12 cellular contexts compared by ENCODE assay signal in genomic region chr10:50384238-50384637, GRCh38.
"Had no signal": no experiment of that assay in that cellular context is flagged by ENCODE, and none has a peak within 500 bp of the region (broad histone marks: within the 10 kb centered on the region; RNA-seq: fewer than 3 reads in every experiment).

No MANE protein-coding gene starts in this region.

- DNase-seq: activated CD4-positive, alpha-beta memory T cell treated with anti-CD3 and anti-CD28 coated beads for 36 hours; activated naive CD4-positive, alpha-beta T cell treated with anti-CD3 and anti-CD28 coated beads, Interleukin-2, amount 10 ng/mL, durations not matched to agents 7 days and 5 days; esophagus squamous epithelium; foreskin keratinocyte; kidney; SJCRH30; stimulated activated CD4-positive, alpha-beta T cell treated with anti-CD3 and anti-CD28 coated beads, Interleukin-15, amount 100 ng/mL, for 24 hours; stimulated activated CD4-positive, alpha-beta T cell treated with anti-CD3 and anti-CD28 coated beads, Interleukin-4, amount 100 ng/mL, for 24 hours; SW 1271; trophoblast cell had no signal

- H3K27me3 Mint-ChIP-seq: activated CD4-positive, alpha-beta memory T cell treated with anti-CD3 and anti-CD28 coated beads for 36 hours; activated naive CD4-positive, alpha-beta T cell treated with anti-CD3 and anti-CD28 coated beads, Interleukin-2, amount 10 ng/mL, durations not matched to agents 7 days and 5 days had no signal

- ATAC-seq: foreskin keratinocyte had no signal

- H3K36me3 Mint-ChIP-seq: activated CD4-positive, alpha-beta memory T cell treated with anti-CD3 and anti-CD28 coated beads for 36 hours; activated naive CD4-positive, alpha-beta T cell treated with anti-CD3 and anti-CD28 coated beads, Interleukin-2, amount 10 ng/mL, durations not matched to agents 7 days and 5 days had no signal

- H3K4me3 Mint-ChIP-seq: activated CD4-positive, alpha-beta memory T cell treated with anti-CD3 and anti-CD28 coated beads for 36 hours; activated naive CD4-positive, alpha-beta T cell treated with anti-CD3 and anti-CD28 coated beads, Interleukin-2, amount 10 ng/mL, durations not matched to agents 7 days and 5 days; activated T-helper 1 cell treated with anti-CD3 and anti-CD28 coated beads, Interleukin-12 subunit alpha, Interleukin-12 subunit beta, Interleukin-2, Interleukin-4 antibody, amounts not matched to agents 30 ng/mL and 10 ng/mL and 1 ng/mL, durations not matched to agents 14 hours and 24 hours and 36 hours; neural crest cell had no signal

- H3K9me3 Mint-ChIP-seq: activated CD4-positive, alpha-beta memory T cell treated with anti-CD3 and anti-CD28 coated beads for 36 hours; activated naive CD4-positive, alpha-beta T cell treated with anti-CD3 and anti-CD28 coated beads, Interleukin-2, amount 10 ng/mL, durations not matched to agents 7 days and 5 days; activated T-helper 1 cell treated with anti-CD3 and anti-CD28 coated beads, Interleukin-12 subunit alpha, Interleukin-12 subunit beta, Interleukin-2, Interleukin-4 antibody, amounts not matched to agents 30 ng/mL and 10 ng/mL and 1 ng/mL, durations not matched to agents 14 hours and 24 hours and 36 hours; neural crest cell had no signal

- H3K27ac Mint-ChIP-seq: activated CD4-positive, alpha-beta memory T cell treated with anti-CD3 and anti-CD28 coated beads for 36 hours; activated naive CD4-positive, alpha-beta T cell treated with anti-CD3 and anti-CD28 coated beads, Interleukin-2, amount 10 ng/mL, durations not matched to agents 7 days and 5 days; activated T-helper 1 cell treated with anti-CD3 and anti-CD28 coated beads, Interleukin-12 subunit alpha, Interleukin-12 subunit beta, Interleukin-2, Interleukin-4 antibody, amounts not matched to agents 30 ng/mL and 10 ng/mL and 1 ng/mL, durations not matched to agents 14 hours and 24 hours and 36 hours had no signal
